In genomic region chr20:59939052-59939878, GRCh38 we compare ENCODE assay signal across 1 cellular context.
TF ChIP-seq lines count a peak whose summit lies in the region.

No MANE protein-coding gene starts in this region.

TF ChIP-seq in HepG2, 621 proteins besides CTCF, POLR2A, EP300 and RAD21 (continued from another document):
- TF ChIP-seq, protein P1, sequence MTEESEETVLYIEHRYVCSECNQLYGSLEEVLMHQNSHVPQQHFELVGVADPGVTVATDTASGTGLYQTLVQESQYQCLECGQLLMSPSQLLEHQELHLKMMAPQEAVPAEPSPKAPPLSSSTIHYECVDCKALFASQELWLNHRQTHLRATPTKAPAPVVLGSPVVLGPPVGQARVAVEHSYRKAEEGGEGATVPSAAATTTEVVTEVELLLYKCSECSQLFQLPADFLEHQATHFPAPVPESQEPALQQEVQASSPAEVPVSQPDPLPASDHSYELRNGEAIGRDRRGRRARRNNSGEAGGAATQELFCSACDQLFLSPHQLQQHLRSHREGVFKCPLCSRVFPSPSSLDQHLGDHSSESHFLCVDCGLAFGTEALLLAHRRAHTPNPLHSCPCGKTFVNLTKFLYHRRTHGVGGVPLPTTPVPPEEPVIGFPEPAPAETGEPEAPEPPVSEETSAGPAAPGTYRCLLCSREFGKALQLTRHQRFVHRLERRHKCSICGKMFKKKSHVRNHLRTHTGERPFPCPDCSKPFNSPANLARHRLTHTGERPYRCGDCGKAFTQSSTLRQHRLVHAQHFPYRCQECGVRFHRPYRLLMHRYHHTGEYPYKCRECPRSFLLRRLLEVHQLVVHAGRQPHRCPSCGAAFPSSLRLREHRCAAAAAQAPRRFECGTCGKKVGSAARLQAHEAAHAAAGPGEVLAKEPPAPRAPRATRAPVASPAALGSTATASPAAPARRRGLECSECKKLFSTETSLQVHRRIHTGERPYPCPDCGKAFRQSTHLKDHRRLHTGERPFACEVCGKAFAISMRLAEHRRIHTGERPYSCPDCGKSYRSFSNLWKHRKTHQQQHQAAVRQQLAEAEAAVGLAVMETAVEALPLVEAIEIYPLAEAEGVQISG (CRISPR knock-in tag; IDR thresholded peaks at IDR 0.05) = 0 out of 2 replicates have a peak, but pooled peaks have one; percentile 25
- TF ChIP-seq DZIP1 (CRISPR knock-in tag; IDR thresholded peaks at IDR 0.05) (no peak), CEBPG (CRISPR knock-in tag; IDR thresholded peaks at IDR 0.05) (peak; percentile 48; the same call in 1 of the 2 replicates), ZNF605 (CRISPR knock-in tag; IDR thresholded peaks at IDR 0.05) (no peak), KLF13 (CRISPR knock-in tag; IDR thresholded peaks at IDR 0.05) (peak; percentile 50; the same call in 1 of the 2 replicates), HNF4A (CRISPR knock-in tag; IDR thresholded peaks at IDR 0.05) (0 out of 2 replicates have a peak, but pooled peaks have one; percentile 2), ZNF460 (CRISPR knock-in tag; IDR thresholded peaks at IDR 0.05; ENCODE audit: borderline replicate concordance) (0 out of 2 replicates have a peak, but pooled peaks have one; percentile 37), DNMT1 (CRISPR knock-in tag; IDR thresholded peaks at IDR 0.05) (peak; percentile 99; the same call in 1 of the 2 replicates), HDAC2 (CRISPR knock-in tag; IDR thresholded peaks at IDR 0.05) (0 out of 2 replicates have a peak, but pooled peaks have one; percentile 15), HOXA3 (CRISPR knock-in tag; IDR thresholded peaks at IDR 0.05) (peak; percentile 78), ZBTB38 (CRISPR knock-in tag; IDR thresholded peaks at IDR 0.05) (peak; percentile 92), RBFOX2 (IDR thresholded peaks at IDR 0.05; ENCODE audit: low read depth, low read length) (peak; percentile 60), ZBTB21 (CRISPR knock-in tag; IDR thresholded peaks at IDR 0.05) (no peak)
